In genomic region chr7:49453486-49453885, GRCh38 we compare ENCODE assay signal across 29 cellular contexts.
"Had no signal": no experiment of that assay in that cellular context is flagged by ENCODE, and none has a peak within 500 bp of the region (broad histone marks: within the 10 kb centered on the region; RNA-seq: fewer than 3 reads in every experiment).

No MANE protein-coding gene starts in this region.

- DNase-seq: Karpas-422, KBM-7, MM.1S, MV-4-11, NCI-H1092, NCI-H1105, NCI-H1417 treated with DMSO at 0.1 percent for 48 hours, NCI-H1436 treated with DMSO at 0.1 percent for 48 hours, NCI-H1694 treated with DMSO at 0.1 percent for 48 hours, NCI-H187 treated with DMSO at 0.1 percent for 48 hours, NCI-H2029, NCI-H2081, NCI-H226, NCI-H446 treated with DMSO at 0.1 percent for 48 hours, NCI-H510A, NCI-H524, NCI-H526, NCI-H69, NCI-H748 treated with DMSO at 0.1 percent for 48 hours, NCI-H82, PC-9, SHP77, SIG-M5 had no signal

- H3K27me3 ChIP-seq: SJCRH30 had no signal

- H3K27ac ChIP-seq: KMS-11, PC-9, RWPE1, SJCRH30, SK-N-MC had no signal

- H3K4me2 ChIP-seq: KMS-11, PC-9 had no signal

- H3K4me1 ChIP-seq: SJCRH30 had no signal

- H3K4me3 ChIP-seq: PC-9, SJCRH30, SK-N-MC had no signal

- H3K9ac ChIP-seq: KMS-11 had no signal

- ATAC-seq: Panc1, SK-N-SH treated with all-trans-retinoic acid at 6 μM for 48 hours had no signal

- H3K9me3 ChIP-seq: SJCRH30 had no signal

- H3K36me3 ChIP-seq: SJCRH30 had no signal

- H2AFZ ChIP-seq: PC-9 had no signal
